ENCODE assay signal across 25 cellular contexts in the genomic region with DNA sequence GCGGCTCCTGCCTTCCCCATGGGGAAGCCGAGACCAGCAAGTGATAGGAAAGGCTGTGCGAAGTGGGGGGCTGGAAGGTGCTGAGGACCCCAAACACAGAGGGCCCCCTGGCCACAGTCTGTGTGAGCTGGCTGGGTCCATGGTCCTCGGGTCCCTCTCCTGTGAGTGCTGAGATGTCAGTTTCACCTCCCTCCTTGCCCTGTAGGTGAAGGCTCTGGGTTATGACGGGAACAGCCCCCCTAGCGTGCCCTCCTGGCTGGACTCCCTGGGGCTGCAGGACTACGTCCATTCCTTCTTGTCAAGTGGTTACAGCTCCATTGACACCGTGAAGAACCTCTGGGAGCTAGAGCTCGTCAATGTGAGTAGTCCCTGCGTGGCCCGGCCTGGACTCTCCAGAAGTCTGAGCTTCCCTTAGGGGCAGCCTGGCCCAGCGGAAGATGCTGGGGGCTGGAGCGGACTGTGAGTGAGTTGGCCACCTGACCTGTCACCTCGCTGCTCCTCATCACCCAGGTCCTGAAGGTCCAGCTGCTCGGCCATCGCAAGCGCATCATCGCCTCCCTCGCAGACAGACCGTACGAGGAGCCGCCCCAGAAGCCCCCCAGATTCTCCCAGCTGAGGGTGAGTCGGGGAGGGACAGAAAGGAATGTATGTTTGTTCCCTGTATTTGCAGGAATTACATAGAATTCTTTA.
DNase-seq lines count a peak whose midpoint lies in the region; ATAC-seq, FAIRE-seq and TF ChIP-seq lines count a peak whose summit lies in the region.
"Had no signal": no experiment of that assay in that cellular context is flagged by ENCODE, and none has a peak within 500 bp of the region (broad histone marks: within the 10 kb centered on the region; RNA-seq: fewer than 3 reads in every experiment).

No MANE protein-coding gene starts in this region.

- TF ChIP-seq POLR2A in GM12892 (IDR thresholded peaks at IDR 0.05; ENCODE audit: low read depth, low read length) (no peak), gastroesophageal sphincter (IDR thresholded peaks at IDR 0.05) (no peak), sigmoid colon (IDR thresholded peaks at IDR 0.05) (no peak)

- H3K36me3 ChIP-seq in RWPE2 (ENCODE audit: low read depth) (peaks cover 14% of the 10 kb centered on the region; the same call in 1 of the 2 replicates), gastroesophageal sphincter (peaks cover 0 to 99% of the 10 kb centered on the region in 2 donors), sigmoid colon (peaks cover 40 to 94% (median 73%) of the 10 kb centered on the region in 4 donors)

- WGBS in gastroesophageal sphincter (ENCODE audit: low coverage in 1 of 2), 2 donors = 100% methylated on average over 3 of the region's 23 CpGs; no CpG with 5 or more reads in 1 of the 2 donors
- 94 to 96% methylated on average over 23 of the region's 23 CpGs for WGBS in sigmoid colon, 2 donors

- H3K27ac ChIP-seq in RWPE2 (ENCODE audit: poor library complexity, severe bottlenecking) (no peak overlapping the region), gastroesophageal sphincter (peak overlapping the region in 3 of 4 donors; percentile 31 to 72 (median 68)), sigmoid colon (no peak overlapping the region)
- H3K27ac ChIP-seq: BLaER1, left ventricle myocardium inferior, vagina had no signal

- peak; percentile 15 for DNase-seq in GM12892 (ENCODE audit: insufficient read length)
- DNase-seq in RWPE2 (ENCODE audit: low spot score) = peak; percentile 47
- peak; percentile 55 for DNase-seq in sigmoid colon
- DNase-seq in NCI-H1436 treated with DMSO at 0.1 percent for 48 hours (lab: John Stamatoyannopoulos, UW) = no peak
- no peak for DNase-seq in superior temporal gyrus (ENCODE audit: extremely low spot score)
- DNase-seq: activated CD4-positive, alpha-beta T cell treated with anti-CD3 and anti-CD28 coated beads, Interleukin-2, amount 50 U/mL, for 48 hours; activated CD4-positive, CD25-positive, alpha-beta regulatory T cell treated with anti-CD3 and anti-CD28 coated beads, Interleukin-2, amount 50 U/mL, for 72 hours; activated naive CD4-positive, alpha-beta T cell treated with anti-CD3 and anti-CD28 coated beads for 36 hours; activated T-cell treated with anti-CD3 and anti-CD28 coated beads, Interleukin-2, amount 50 U/mL, for 48 hours; cerebellar nuclear complex; EL; left ventricle myocardium inferior; MM.1S; NCI-H2029 treated with DMSO at 0.1 percent for 48 hours; NCI-H526; OCI-M1; stimulated activated CD8-positive, alpha-beta memory T cell treated with anti-CD3 and anti-CD28 coated beads, Interleukin-4, amount 100 ng/mL, for 48 hours had no signal

- FAIRE-seq in GM12892 (lab: Jason Lieb, UNC) = no peak
- FAIRE-seq: GM19239, TTC549 had no signal

- no peak for TF ChIP-seq EP300 in gastroesophageal sphincter (IDR thresholded peaks at IDR 0.05)
- TF ChIP-seq EP300 in sigmoid colon (IDR thresholded peaks at IDR 0.05) = no peak

- no peak for TF ChIP-seq CTCF in RWPE2 (IDR thresholded peaks at IDR 0.05; ENCODE audit: poor library complexity, severe bottlenecking)
- TF ChIP-seq CTCF in gastroesophageal sphincter (IDR thresholded peaks at IDR 0.05) = no peak
- TF ChIP-seq CTCF in sigmoid colon (IDR thresholded peaks at IDR 0.05) = no peak

- ATAC-seq in RWPE2 (ENCODE audit: low read depth) = no peak
- ATAC-seq in gastroesophageal sphincter = no peak
- ATAC-seq in GM21619 (IDR thresholded peaks at IDR 0.05; ENCODE audit: unreplicated experiment) = no peak
- ATAC-seq: naive thymus-derived CD8-positive, alpha-beta T cell; SK-N-SH treated with all-trans-retinoic acid at 6 μM for 48 hours had no signal

- H3K9me3 ChIP-seq in RWPE2 (ENCODE audit: severe bottlenecking) (no peaks in the 10 kb centered on the region), gastroesophageal sphincter (no peaks in the 10 kb centered on the region), sigmoid colon (no peaks in the 10 kb centered on the region)
- H3K9me3 ChIP-seq: BLaER1, left ventricle myocardium inferior, vagina had no signal

- intact Hi-C loops in sigmoid colon (cut with DNase I) = no loop called here

- H3K27me3 ChIP-seq in RWPE2 (ENCODE audit: insufficient read depth, poor library complexity, severe bottlenecking) = no peaks in the 10 kb centered on the region
- H3K27me3 ChIP-seq in gastroesophageal sphincter = no peaks in the 10 kb centered on the region
- H3K27me3 ChIP-seq in sigmoid colon = no peaks in the 10 kb centered on the region
- H3K27me3 ChIP-seq: BLaER1, vagina had no signal

- H3K4me1 ChIP-seq in RWPE2 (ENCODE audit: insufficient read depth, poor library complexity, severe bottlenecking) = peaks cover 11% of the 10 kb centered on the region
- H3K4me1 ChIP-seq in gastroesophageal sphincter = peaks cover 0 to 50% (median 12%) of the 10 kb centered on the region in 3 donors
- H3K4me1 ChIP-seq in sigmoid colon = peaks cover 0 to 29% (median 20%) of the 10 kb centered on the region in 4 donors

- H3K4me3 ChIP-seq in RWPE2 (ENCODE audit: severe bottlenecking) (no peak overlapping the region), gastroesophageal sphincter (no peak overlapping the region), sigmoid colon (no peak overlapping the region)
- H3K4me3 ChIP-seq: BLaER1, left ventricle myocardium inferior, vagina had no signal

Comparison
In these comparisons a context has a peak if more than half of its experiments do, and no peak if none do; other contexts are left out.
1. DNase-seq: peak in GM12892 (single experiment), RWPE2 (single experiment) and sigmoid colon (single experiment); none in NCI-H1436 treated with DMSO at 0.1 percent for 48 hours (single experiment) and superior temporal gyrus (single experiment).
2. H3K27ac ChIP-seq: peak in gastroesophageal sphincter (3 of 4); none in RWPE2 (single experiment) and sigmoid colon (0 of 4).